12 cellular contexts compared by ENCODE assay signal in the genomic region with DNA sequence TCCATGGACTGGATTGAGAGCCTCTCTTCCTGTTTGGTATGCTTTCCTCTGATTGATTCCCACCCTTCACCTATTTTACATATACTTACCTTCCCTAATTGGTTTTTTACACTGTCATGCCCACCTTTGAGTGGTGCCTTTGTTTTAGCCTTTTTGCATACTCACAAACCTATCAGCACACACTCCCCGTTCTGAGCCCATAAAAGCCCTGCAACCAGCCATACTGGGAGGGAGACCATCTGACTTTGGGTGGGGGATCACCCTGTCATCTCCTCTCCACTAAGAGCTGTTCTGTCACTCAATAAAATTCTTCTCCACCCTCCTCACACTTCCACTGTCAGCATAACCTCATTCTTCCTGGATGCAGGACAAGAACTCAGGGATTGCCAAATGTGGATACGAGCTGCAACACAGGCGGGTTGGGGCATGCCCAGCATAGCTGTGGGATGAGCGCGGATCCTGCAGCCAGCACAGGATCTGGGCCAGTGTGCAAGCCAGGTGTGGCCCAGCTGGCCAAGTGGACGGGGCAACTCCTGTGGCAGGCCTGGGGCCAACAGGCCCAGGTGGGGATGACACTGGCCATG. TPM values are rescaled to one million over a fixed set of nuclear protein-coding genes. Genes with fewer than 3 reads are reported as not detected.
DNase-seq lines count a peak whose midpoint lies in the region; ATAC-seq and TF ChIP-seq lines count a peak whose summit lies in the region.
"Had no signal": no experiment of that assay in that cellular context is flagged by ENCODE, and none has a peak within 500 bp of the region (broad histone marks: within the 10 kb centered on the region; RNA-seq: fewer than 3 reads in every experiment).

No MANE protein-coding gene starts in this region.

- intact Hi-C loops in Panc1 (cut with micrococcal nuclease; ENCODE audit: unreplicated experiment): no loop called here

- peak; percentile 43 for DNase-seq in activated CD8-positive, alpha-beta memory T cell treated with anti-CD3 and anti-CD28 coated beads, Interleukin-2, amount 50 U/mL, for 48 hours
- DNase-seq in activated CD8-positive, alpha-beta memory T cell treated with anti-CD3 and anti-CD28 coated beads for 24 hours: no peak
- DNase-seq in Panc1 (ENCODE audit: low read depth, low spot score): no peak
- peak; percentile 81 to 91 for DNase-seq in foreskin fibroblast
- no peak for DNase-seq in suprapubic skin (ENCODE audit: low spot score in 2 of 2)
- DNase-seq in retina: no peak
- DNase-seq in NCI-H2107 (lab: John Stamatoyannopoulos, UW): no peak
- DNase-seq: activated CD8-positive, alpha-beta memory T cell treated with anti-CD3 and anti-CD28 coated beads, Interleukin-2, amount 50 U/mL, for 4 hours; AML-193; posterior cingulate gyrus; stimulated activated naive CD8-positive, alpha-beta T cell treated with anti-CD3 and anti-CD28 coated beads, Interleukin-15, Interleukin-2, amounts not matched to agents 100 U/mL and 50 U/mL, for 24 hours had no signal

- H3K36me3 ChIP-seq in Panc1 (ENCODE audit: control insufficient read depth, insufficient read depth, low read length): no peaks in the 10 kb centered on the region
- H3K36me3 ChIP-seq in suprapubic skin: no peaks in the 10 kb centered on the region

- TF ChIP-seq EP300 in suprapubic skin (IDR thresholded peaks at IDR 0.05): no peak

- POLR2A ChIA-PET in Panc1 (lab: Charles Lee): no interaction called here

- H3K4me3 ChIP-seq in Panc1 (ENCODE audit: low read depth in 2 of 2, low read length in 2 of 2) (no peak overlapping the region), foreskin fibroblast (ENCODE audit: low read depth in 1 of 2, low read length in 2 of 2) (no peak overlapping the region), suprapubic skin (no peak overlapping the region)

- H3K9me3 ChIP-seq in Panc1 (ENCODE audit: control insufficient read depth, insufficient read depth, low read depth, low read length) (no peaks in the 10 kb centered on the region), suprapubic skin (no peaks in the 10 kb centered on the region)

- no peak overlapping the region for H3K27ac ChIP-seq in Panc1 (ENCODE audit: low read length)
- peak overlapping the region; percentile 72 for H3K27ac ChIP-seq in suprapubic skin

- no peak for TF ChIP-seq POLR2A in suprapubic skin (IDR thresholded peaks at IDR 0.05)

- no peaks in the 10 kb centered on the region for H3K27me3 ChIP-seq in Panc1 (ENCODE audit: control insufficient read depth, insufficient read depth, low read length)
- no peaks in the 10 kb centered on the region for H3K27me3 ChIP-seq in suprapubic skin

- CTCF ChIA-PET in Panc1 (lab: Charles Lee): no interaction called here

- H3K4me1 ChIP-seq in Panc1 (ENCODE audit: control insufficient read depth, insufficient read depth, low read length) (no peaks in the 10 kb centered on the region), suprapubic skin (peaks cover 5% of the 10 kb centered on the region)

- no TSS peak for BruUV-seq in Panc1 (replicated peaks; lab: Mats Ljungman, UMichigan)

- ATAC-seq in Panc1 (peak; percentile 53; the same call in 1 of the 2 replicates), GM21390 (IDR thresholded peaks at IDR 0.05; ENCODE audit: unreplicated experiment) (no peak)
- ATAC-seq: stimulated activated naive CD8-positive, alpha-beta T cell treated with anti-CD3 and anti-CD28 coated beads, Interleukin-15, Interleukin-2, amounts not matched to agents 100 U/mL and 50 U/mL, for 24 hours had no signal

- WGBS in suprapubic skin: 39% methylated on average over 6 of the region's 6 CpGs

- TF ChIP-seq CTCF in Panc1 (IDR thresholded peaks at IDR 0.05) (no peak), foreskin fibroblast (IDR thresholded peaks at IDR 0.05; ENCODE audit: low read depth, low read length) (no peak), suprapubic skin (IDR thresholded peaks at IDR 0.05) (no peak)

- in situ Hi-C loops in Panc1 (cut with HindIII; ENCODE audit: low pct_unique_long_range_greater_than_20kb, low sequenced_read_pairs): no loop called here

RNA-seq across cellular contexts. Expression of a gene that starts 9.4 kb away (rescaled TPM):
- total RNA-seq in Panc1 (2021; ENCODE audit: unreplicated experiment) (184 TPM), suprapubic skin (10 to 100 TPM; 65.2 to 96.6 (median 79.2) TPM)
- 64.4 TPM for polyA plus RNA-seq in Panc1 (2012; ENCODE audit: insufficient read length)

RNA-seq across cellular contexts. Expression of a gene that starts 10.3 kb away (rescaled TPM):
- total RNA-seq in Panc1 (2021; ENCODE audit: unreplicated experiment): 215 TPM
- polyA plus RNA-seq in Panc1 (2012; ENCODE audit: insufficient read length): 289 TPM
- 10 to 100 TPM; 15.5 to 28.1 (median 17.5) TPM for total RNA-seq in suprapubic skin

RNA-seq across cellular contexts. Expression of a gene that starts 40.4 kb away (rescaled TPM):
- total RNA-seq in Panc1 (2021; ENCODE audit: unreplicated experiment) (69.7 TPM), suprapubic skin (10 to 100 TPM; 18.9 to 44.0 (median 28.1) TPM)
- 61.6 TPM for polyA plus RNA-seq in Panc1 (2012; ENCODE audit: insufficient read length)

Comparison
In these comparisons a context has a peak if more than half of its experiments do, and no peak if none do; other contexts are left out.
1. DNase-seq: peak in activated CD8-positive, alpha-beta memory T cell treated with anti-CD3 and anti-CD28 coated beads, Interleukin-2, amount 50 U/mL, for 48 hours (single experiment) and foreskin fibroblast (2 of 2); none in activated CD8-positive, alpha-beta memory T cell treated with anti-CD3 and anti-CD28 coated beads for 24 hours (single experiment), Panc1 (single experiment), suprapubic skin (0 of 2), retina (single experiment) and NCI-H2107 (single experiment).